ENCODE assay signal across 1 cellular context in the genomic region with DNA sequence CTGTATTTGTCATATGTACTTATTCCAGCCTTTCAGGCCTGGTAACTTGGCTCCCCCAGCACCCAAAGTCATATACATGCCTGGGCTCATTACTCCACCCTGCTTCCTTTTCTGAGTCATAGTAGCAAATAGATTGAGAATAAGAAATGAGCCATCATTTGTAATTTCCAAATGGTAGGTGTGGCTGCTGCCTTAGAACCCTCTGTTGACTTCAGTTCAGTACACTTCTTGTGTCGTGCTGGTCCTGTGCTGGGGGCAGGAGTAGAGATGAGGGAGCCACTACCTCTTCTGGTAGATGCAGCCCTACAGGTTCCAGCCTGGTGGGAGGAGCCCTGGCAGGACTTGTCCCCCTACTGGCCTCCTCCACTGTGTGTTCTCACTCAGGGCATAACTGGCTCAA.
TF ChIP-seq lines count a peak whose summit lies in the region.

No MANE protein-coding gene starts in this region.

TF ChIP-seq in GM23338, 12 proteins besides CTCF, POLR2A, EP300 and RAD21 (continued from another document):
- TF ChIP-seq, protein P1, sequence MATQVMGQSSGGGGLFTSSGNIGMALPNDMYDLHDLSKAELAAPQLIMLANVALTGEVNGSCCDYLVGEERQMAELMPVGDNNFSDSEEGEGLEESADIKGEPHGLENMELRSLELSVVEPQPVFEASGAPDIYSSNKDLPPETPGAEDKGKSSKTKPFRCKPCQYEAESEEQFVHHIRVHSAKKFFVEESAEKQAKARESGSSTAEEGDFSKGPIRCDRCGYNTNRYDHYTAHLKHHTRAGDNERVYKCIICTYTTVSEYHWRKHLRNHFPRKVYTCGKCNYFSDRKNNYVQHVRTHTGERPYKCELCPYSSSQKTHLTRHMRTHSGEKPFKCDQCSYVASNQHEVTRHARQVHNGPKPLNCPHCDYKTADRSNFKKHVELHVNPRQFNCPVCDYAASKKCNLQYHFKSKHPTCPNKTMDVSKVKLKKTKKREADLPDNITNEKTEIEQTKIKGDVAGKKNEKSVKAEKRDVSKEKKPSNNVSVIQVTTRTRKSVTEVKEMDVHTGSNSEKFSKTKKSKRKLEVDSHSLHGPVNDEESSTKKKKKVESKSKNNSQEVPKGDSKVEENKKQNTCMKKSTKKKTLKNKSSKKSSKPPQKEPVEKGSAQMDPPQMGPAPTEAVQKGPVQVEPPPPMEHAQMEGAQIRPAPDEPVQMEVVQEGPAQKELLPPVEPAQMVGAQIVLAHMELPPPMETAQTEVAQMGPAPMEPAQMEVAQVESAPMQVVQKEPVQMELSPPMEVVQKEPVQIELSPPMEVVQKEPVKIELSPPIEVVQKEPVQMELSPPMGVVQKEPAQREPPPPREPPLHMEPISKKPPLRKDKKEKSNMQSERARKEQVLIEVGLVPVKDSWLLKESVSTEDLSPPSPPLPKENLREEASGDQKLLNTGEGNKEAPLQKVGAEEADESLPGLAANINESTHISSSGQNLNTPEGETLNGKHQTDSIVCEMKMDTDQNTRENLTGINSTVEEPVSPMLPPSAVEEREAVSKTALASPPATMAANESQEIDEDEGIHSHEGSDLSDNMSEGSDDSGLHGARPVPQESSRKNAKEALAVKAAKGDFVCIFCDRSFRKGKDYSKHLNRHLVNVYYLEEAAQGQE (IDR thresholded peaks at IDR 0.05; ENCODE audit: unreplicated experiment) = no peak
- TF ChIP-seq JUNB (IDR thresholded peaks at IDR 0.05; ENCODE audit: unreplicated experiment) (no peak), POLR2AphosphoS5 (IDR thresholded peaks at IDR 0.05; ENCODE audit: low read depth) (no peak), EZH2 (IDR thresholded peaks at IDR 0.05; ENCODE audit: low read depth, unreplicated experiment) (no peak), EZH2phosphoT487 (IDR thresholded peaks at IDR 0.05; ENCODE audit: unreplicated experiment) (no peak), CREB1 (CRISPR knock-in tag; IDR thresholded peaks at IDR 0.05; ENCODE audit: low read depth) (no peak), ZNF331 (CRISPR knock-in tag; IDR thresholded peaks at IDR 0.05; ENCODE audit: low read depth) (no peak), STAT1 (IDR thresholded peaks at IDR 0.05; ENCODE audit: unreplicated experiment) (no peak), ZNF114 (CRISPR knock-in tag; IDR thresholded peaks at IDR 0.05) (no peak)
- TF ChIP-seq, protein P2, sequence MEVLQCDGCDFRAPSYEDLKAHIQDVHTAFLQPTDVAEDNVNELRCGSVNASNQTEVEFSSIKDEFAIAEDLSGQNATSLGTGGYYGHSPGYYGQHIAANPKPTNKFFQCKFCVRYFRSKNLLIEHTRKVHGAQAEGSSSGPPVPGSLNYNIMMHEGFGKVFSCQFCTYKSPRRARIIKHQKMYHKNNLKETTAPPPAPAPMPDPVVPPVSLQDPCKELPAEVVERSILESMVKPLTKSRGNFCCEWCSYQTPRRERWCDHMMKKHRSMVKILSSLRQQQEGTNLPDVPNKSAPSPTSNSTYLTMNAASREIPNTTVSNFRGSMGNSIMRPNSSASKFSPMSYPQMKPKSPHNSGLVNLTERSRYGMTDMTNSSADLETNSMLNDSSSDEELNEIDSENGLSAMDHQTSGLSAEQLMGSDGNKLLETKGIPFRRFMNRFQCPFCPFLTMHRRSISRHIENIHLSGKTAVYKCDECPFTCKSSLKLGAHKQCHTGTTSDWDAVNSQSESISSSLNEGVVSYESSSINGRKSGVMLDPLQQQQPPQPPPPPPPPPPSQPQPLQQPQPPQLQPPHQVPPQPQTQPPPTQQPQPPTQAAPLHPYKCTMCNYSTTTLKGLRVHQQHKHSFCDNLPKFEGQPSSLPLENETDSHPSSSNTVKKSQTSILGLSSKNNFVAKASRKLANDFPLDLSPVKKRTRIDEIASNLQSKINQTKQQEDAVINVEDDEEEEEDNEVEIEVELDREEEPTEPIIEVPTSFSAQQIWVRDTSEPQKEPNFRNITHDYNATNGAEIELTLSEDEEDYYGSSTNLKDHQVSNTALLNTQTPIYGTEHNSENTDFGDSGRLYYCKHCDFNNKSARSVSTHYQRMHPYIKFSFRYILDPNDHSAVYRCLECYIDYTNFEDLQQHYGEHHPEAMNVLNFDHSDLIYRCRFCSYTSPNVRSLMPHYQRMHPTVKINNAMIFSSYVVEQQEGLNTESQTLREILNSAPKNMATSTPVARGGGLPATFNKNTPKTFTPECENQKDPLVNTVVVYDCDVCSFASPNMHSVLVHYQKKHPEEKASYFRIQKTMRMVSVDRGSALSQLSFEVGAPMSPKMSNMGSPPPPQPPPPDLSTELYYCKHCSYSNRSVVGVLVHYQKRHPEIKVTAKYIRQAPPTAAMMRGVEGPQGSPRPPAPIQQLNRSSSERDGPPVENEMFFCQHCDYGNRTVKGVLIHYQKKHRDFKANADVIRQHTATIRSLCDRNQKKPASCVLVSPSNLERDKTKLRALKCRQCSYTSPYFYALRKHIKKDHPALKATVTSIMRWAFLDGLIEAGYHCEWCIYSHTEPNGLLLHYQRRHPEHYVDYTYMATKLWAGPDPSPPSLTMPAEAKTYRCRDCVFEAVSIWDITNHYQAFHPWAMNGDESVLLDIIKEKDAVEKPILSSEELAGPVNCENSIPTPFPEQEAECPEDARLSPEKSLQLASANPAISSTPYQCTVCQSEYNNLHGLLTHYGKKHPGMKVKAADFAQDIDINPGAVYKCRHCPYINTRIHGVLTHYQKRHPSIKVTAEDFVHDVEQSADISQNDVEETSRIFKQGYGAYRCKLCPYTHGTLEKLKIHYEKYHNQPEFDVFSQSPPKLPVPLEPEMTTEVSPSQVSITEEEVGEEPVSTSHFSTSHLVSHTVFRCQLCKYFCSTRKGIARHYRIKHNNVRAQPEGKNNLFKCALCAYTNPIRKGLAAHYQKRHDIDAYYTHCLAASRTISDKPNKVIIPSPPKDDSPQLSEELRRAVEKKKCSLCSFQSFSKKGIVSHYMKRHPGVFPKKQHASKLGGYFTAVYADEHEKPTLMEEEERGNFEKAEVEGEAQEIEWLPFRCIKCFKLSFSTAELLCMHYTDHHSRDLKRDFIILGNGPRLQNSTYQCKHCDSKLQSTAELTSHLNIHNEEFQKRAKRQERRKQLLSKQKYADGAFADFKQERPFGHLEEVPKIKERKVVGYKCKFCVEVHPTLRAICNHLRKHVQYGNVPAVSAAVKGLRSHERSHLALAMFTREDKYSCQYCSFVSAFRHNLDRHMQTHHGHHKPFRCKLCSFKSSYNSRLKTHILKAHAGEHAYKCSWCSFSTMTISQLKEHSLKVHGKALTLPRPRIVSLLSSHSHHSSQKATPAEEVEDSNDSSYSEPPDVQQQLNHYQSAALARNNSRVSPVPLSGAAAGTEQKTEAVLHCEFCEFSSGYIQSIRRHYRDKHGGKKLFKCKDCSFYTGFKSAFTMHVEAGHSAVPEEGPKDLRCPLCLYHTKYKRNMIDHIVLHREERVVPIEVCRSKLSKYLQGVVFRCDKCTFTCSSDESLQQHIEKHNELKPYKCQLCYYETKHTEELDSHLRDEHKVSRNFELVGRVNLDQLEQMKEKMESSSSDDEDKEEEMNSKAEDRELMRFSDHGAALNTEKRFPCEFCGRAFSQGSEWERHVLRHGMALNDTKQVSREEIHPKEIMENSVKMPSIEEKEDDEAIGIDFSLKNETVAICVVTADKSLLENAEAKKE (CRISPR knock-in tag; IDR thresholded peaks at IDR 0.05) = no peak
